Comparison of ENCODE assay signal across 11 cellular contexts in genomic region chr19:7833225-7834156, GRCh38. TPM values are rescaled to one million over a fixed set of nuclear protein-coding genes. Genes with fewer than 3 reads are reported as not detected.
DNase-seq lines count a peak whose midpoint lies in the region; ATAC-seq and TF ChIP-seq lines count a peak whose summit lies in the region.
"Had no signal": no experiment of that assay in that cellular context is flagged by ENCODE, and none has a peak within 500 bp of the region (broad histone marks: within the 10 kb centered on the region; RNA-seq: fewer than 3 reads in every experiment).

No MANE protein-coding gene starts in this region.

- ATAC-seq in right cardiac atrium: peak; percentile 10 to 56
- ATAC-seq in CD8-positive, alpha-beta T cell: no peak
- ATAC-seq in activated T-helper 17 cell treated with anti-CD3 and anti-CD28 coated beads, Interleukin-2, amount 50 U/mL, for 72 hours (replicated peaks): no peak
- no peak for ATAC-seq in HG03159 (IDR thresholded peaks at IDR 0.05; ENCODE audit: unreplicated experiment)
- ATAC-seq in GM21423 (IDR thresholded peaks at IDR 0.05; ENCODE audit: unreplicated experiment): no peak

- H3K27ac Mint-ChIP-seq in CD8-positive, alpha-beta T cell: no peak overlapping the region
- no peak overlapping the region for H3K27ac Mint-ChIP-seq in activated T-helper 17 cell treated with anti-CD3 and anti-CD28 coated beads, Interleukin-2, amount 50 U/mL, for 72 hours

- H3K9me3 Mint-ChIP-seq in CD8-positive, alpha-beta T cell: no peaks in the 10 kb centered on the region
- no peaks in the 10 kb centered on the region for H3K9me3 Mint-ChIP-seq in activated T-helper 17 cell treated with anti-CD3 and anti-CD28 coated beads, Interleukin-2, amount 50 U/mL, for 72 hours

- peaks cover 2% of the 10 kb centered on the region for H3K36me3 Mint-ChIP-seq in CD8-positive, alpha-beta T cell
- H3K36me3 Mint-ChIP-seq in activated T-helper 17 cell treated with anti-CD3 and anti-CD28 coated beads, Interleukin-2, amount 50 U/mL, for 72 hours (ENCODE audit: low read depth): no peaks in the 10 kb centered on the region

- H3K27me3 Mint-ChIP-seq in CD8-positive, alpha-beta T cell (ENCODE audit: low read depth): no peaks in the 10 kb centered on the region
- no peaks in the 10 kb centered on the region for H3K27me3 Mint-ChIP-seq in activated T-helper 17 cell treated with anti-CD3 and anti-CD28 coated beads, Interleukin-2, amount 50 U/mL, for 72 hours

- DNase-seq in HPDE6-E6E7 (ENCODE audit: extremely low spot score) (peak; percentile 91), adrenal gland (peak in 5 of 7 donors; percentile 51 to 75 (median 60)), right cardiac atrium (peak; percentile 84 to 89 (median 84)), testis (peak; percentile 86)
- no peak for DNase-seq in CD8-positive, alpha-beta T cell
- DNase-seq: NCI-H1092 treated with DMSO at 0.1 percent for 48 hours; stimulated activated CD4-positive, alpha-beta T cell treated with anti-CD3 and anti-CD28 coated beads, Interleukin-1b, Interleukin-23, amount 100 ng/mL, for 48 hours had no signal

- no peaks in the 10 kb centered on the region for H3K36me3 ChIP-seq in adrenal gland (replicated peaks in 1 of 2)
- H3K36me3 ChIP-seq in testis (ENCODE audit: low read depth, missing control alignments): no peaks in the 10 kb centered on the region
- no peaks in the 10 kb centered on the region for H3K36me3 ChIP-seq in CD8-positive, alpha-beta T cell (ENCODE audit: insufficient read depth, low read length)

- TF ChIP-seq POLR2A in adrenal gland (IDR thresholded peaks at IDR 0.05) (no peak), testis (IDR thresholded peaks at IDR 0.05) (no peak)

- no peak overlapping the region for H3K27ac ChIP-seq in adrenal gland
- H3K27ac ChIP-seq in right cardiac atrium (ENCODE audit: low read length): no peak overlapping the region
- H3K27ac ChIP-seq in testis: no peak overlapping the region
- no peak overlapping the region for H3K27ac ChIP-seq in CD8-positive, alpha-beta T cell (ENCODE audit: low read depth, low read length)

- intact Hi-C loops in adrenal gland (cut with DNase I) (no loop called here), right cardiac atrium (cut with DNase I) (no loop called here), testis (cut with DNase I; ENCODE audit: low total_unique reads) (no loop called here)
- intact Hi-C loops in CD8-positive, alpha-beta T cell (cut with DNase I, micrococcal nuclease): no loop called here

- 68 to 80% (median 76%) methylated on average over 25 to 26 of the region's 26 CpGs for WGBS in adrenal gland, 4 donors
- whole genome bisulfite sequencing in right cardiac atrium: 72% methylated on average over 26 of the region's 26 CpGs
- WGBS in testis, 2 donors: 74 to 79% methylated on average over 24 to 26 of the region's 26 CpGs

- TF ChIP-seq CTCF in adrenal gland (IDR thresholded peaks at IDR 0.05): no peak
- TF ChIP-seq CTCF in testis (IDR thresholded peaks at IDR 0.05): no peak
- TF ChIP-seq CTCF in CD8-positive, alpha-beta T cell (IDR thresholded peaks at IDR 0.05): no peak

- H3K4me1 ChIP-seq in adrenal gland (replicated peaks in 1 of 2) (peaks cover 5 to 6% of the 10 kb centered on the region in 2 donors), right cardiac atrium (ENCODE audit: control insufficient read depth, insufficient read depth, low read length) (peaks cover 7% of the 10 kb centered on the region), testis (peaks cover 12% of the 10 kb centered on the region)
- peaks cover 13% of the 10 kb centered on the region for H3K4me1 ChIP-seq in CD8-positive, alpha-beta T cell (ENCODE audit: insufficient read depth, low read length)

- POLR2A ChIA-PET in CD8-positive, alpha-beta T cell (lab: Charles Lee): no interaction called here

- CTCF ChIA-PET in CD8-positive, alpha-beta T cell (lab: Charles Lee): no interaction called here

- no peak overlapping the region for H3K4me3 Mint-ChIP-seq in CD8-positive, alpha-beta T cell
- H3K4me3 Mint-ChIP-seq in activated T-helper 17 cell treated with anti-CD3 and anti-CD28 coated beads, Interleukin-2, amount 50 U/mL, for 72 hours: no peak overlapping the region

- H3K27me3 ChIP-seq in adrenal gland (no peaks in the 10 kb centered on the region), right cardiac atrium (ENCODE audit: control insufficient read depth, insufficient read depth) (no peaks in the 10 kb centered on the region), testis (no peaks in the 10 kb centered on the region)
- H3K27me3 ChIP-seq in CD8-positive, alpha-beta T cell (ENCODE audit: insufficient read depth, low read length): no peaks in the 10 kb centered on the region

- H3K4me1 Mint-ChIP-seq in CD8-positive, alpha-beta T cell (ENCODE audit: low read depth): peaks cover 16% of the 10 kb centered on the region
- H3K4me1 Mint-ChIP-seq in activated T-helper 17 cell treated with anti-CD3 and anti-CD28 coated beads, Interleukin-2, amount 50 U/mL, for 72 hours: peaks cover 14% of the 10 kb centered on the region

- no peak overlapping the region for H3K4me3 ChIP-seq in adrenal gland
- H3K4me3 ChIP-seq in right cardiac atrium (ENCODE audit: low read length): no peak overlapping the region
- no peak overlapping the region for H3K4me3 ChIP-seq in testis
- no peak overlapping the region for H3K4me3 ChIP-seq in CD8-positive, alpha-beta T cell (ENCODE audit: low read depth, low read length)

- H3K9me3 ChIP-seq in adrenal gland (replicated peaks in 1 of 3): no peaks in the 10 kb centered on the region
- H3K9me3 ChIP-seq in right cardiac atrium (ENCODE audit: control insufficient read depth, low read length): no peaks in the 10 kb centered on the region
- H3K9me3 ChIP-seq in testis: no peaks in the 10 kb centered on the region
- no peaks in the 10 kb centered on the region for H3K9me3 ChIP-seq in CD8-positive, alpha-beta T cell (ENCODE audit: low read length)

RNA-seq across cellular contexts. Expression of gene EVI5L, which starts 3.5 kb away (rescaled TPM):
- total RNA-seq in adrenal gland: 10 to 100 TPM; 12.7 to 22.2 (median 20.7) TPM
- 10 to 100 TPM in 2 of 3 donors, 1 to 10 TPM in 1; 9.5 to 20.8 (median 14.9) TPM for polyA plus RNA-seq in adrenal gland
- 10 to 100 TPM; 17.7 to 20.5 (median 18.6) TPM for total RNA-seq in right cardiac atrium
- polyA plus RNA-seq in right cardiac atrium: 22.2 TPM
- total RNA-seq in testis: 10 to 100 TPM; 45.8 to 68.9 TPM
- 69.3 TPM for polyA plus RNA-seq in testis (ENCODE audit: insufficient read depth, low read depth, low replicate concordance)
- 1 to 10 TPM; 4.1 to 4.2 TPM for total RNA-seq in CD8-positive, alpha-beta T cell
- 1 to 10 TPM; 3.6 to 4.5 TPM for total RNA-seq in activated T-helper 17 cell treated with anti-CD3 and anti-CD28 coated beads, Interleukin-2, amount 50 U/mL, for 72 hours

RNA-seq across cellular contexts. Expression of gene PRR36, which starts 40.7 kb away (rescaled TPM):
- total RNA-seq in adrenal gland (1 to 10 TPM in 4 of 8 donors, under 1 TPM in 3, not detected in 1; 0.47 to 5.2 (median 1.1) TPM), right cardiac atrium (under 1 TPM in 2 of 4 donors, not detected in 2; 0.29 to 0.34 TPM), testis (1 to 10 TPM; 2.9 to 3.3 TPM)
- polyA plus RNA-seq in adrenal gland (1 to 10 TPM in 2 of 3 donors, under 1 TPM in 1; 0.51 to 4.6 (median 1.5) TPM), right cardiac atrium (0.11 TPM), testis (ENCODE audit: insufficient read depth, low read depth, low replicate concordance) (0.50 TPM)
- under 1 TPM; 0.19 to 0.47 TPM for total RNA-seq in CD8-positive, alpha-beta T cell
- under 1 TPM; 0.19 to 0.21 TPM for total RNA-seq in activated T-helper 17 cell treated with anti-CD3 and anti-CD28 coated beads, Interleukin-2, amount 50 U/mL, for 72 hours

RNA-seq across cellular contexts. Expression of gene LRRC8E, which starts 54.8 kb away (rescaled TPM):
- total RNA-seq in adrenal gland (10 to 100 TPM in 7 of 8 donors, 1 to 10 TPM in 1; 9.2 to 22.9 (median 12.6) TPM), right cardiac atrium (1 to 10 TPM in 2 of 4 donors, under 1 TPM in 2; 0.93 to 1.2 (median 0.97) TPM), testis (1 to 10 TPM in 1 of 2 donors, under 1 TPM in 1; 0.79 to 1.4 TPM)
- polyA plus RNA-seq in adrenal gland (10 to 100 TPM in 1 of 3 donors, 1 to 10 TPM in 2; 2.4 to 11.4 (median 3.1) TPM), right cardiac atrium (0.36 TPM), testis (ENCODE audit: insufficient read depth, low read depth, low replicate concordance) (0.92 TPM)
- not detected for total RNA-seq in CD8-positive, alpha-beta T cell
- total RNA-seq in activated T-helper 17 cell treated with anti-CD3 and anti-CD28 coated beads, Interleukin-2, amount 50 U/mL, for 72 hours: not detected
- total RNA-seq: T-helper 2 cell treated with Interferon-gamma antibody and Interleukin-4, amounts not matched to agents 100 ng/mL and 5 ng/mL, for 36 hours had no signal

Comparison
In these comparisons a context has a peak if more than half of its experiments do, and no peak if none do; other contexts are left out.
1. DNase-seq: peak in HPDE6-E6E7 (single experiment), adrenal gland (5 of 7), right cardiac atrium (3 of 3) and testis (single experiment); none in CD8-positive, alpha-beta T cell (0 of 7).
2. ATAC-seq: peak in right cardiac atrium (2 of 2); none in CD8-positive, alpha-beta T cell (single experiment), activated T-helper 17 cell treated with anti-CD3 and anti-CD28 coated beads, Interleukin-2, amount 50 U/mL, for 72 hours (single experiment), HG03159 (single experiment) and GM21423 (single experiment).
3. RNA of gene LRRC8E, which starts 54.8 kb away (total RNA-seq): 9.2 to 22.9 TPM in adrenal gland; 0.79 to 1.4 TPM in testis, 0.93 to 1.2 TPM in right cardiac atrium, not detected in activated T-helper 17 cell treated with anti-CD3 and anti-CD28 coated beads, Interleukin-2, amount 50 U/mL, for 72 hours and not detected in CD8-positive, alpha-beta T cell; every median in the first group is over 4 times any median in the second.